In the genomic region with DNA sequence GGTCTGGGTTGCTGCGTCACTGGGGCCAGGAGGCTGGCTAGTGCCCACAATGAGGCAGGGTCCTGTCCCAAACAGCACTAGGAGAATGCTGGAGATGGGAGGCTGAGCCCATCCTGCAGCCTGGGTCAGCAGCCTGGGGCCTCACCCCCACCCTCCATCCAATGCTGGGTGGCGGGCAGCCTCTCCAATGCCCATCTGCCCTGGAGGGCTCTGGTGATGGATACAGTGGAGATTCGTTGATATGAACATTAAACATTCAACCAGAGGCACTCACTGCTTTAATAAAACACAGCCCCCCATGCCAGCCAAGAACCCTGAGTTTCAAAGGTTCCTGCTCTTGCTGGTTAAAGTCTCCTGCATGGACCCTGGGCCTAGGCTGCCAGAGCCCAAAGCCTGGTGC, we compare ENCODE assay signal across 22 cellular contexts. TPM values are rescaled to one million over a fixed set of nuclear protein-coding genes. Genes with fewer than 3 reads are reported as not detected.
"Had no signal": no experiment of that assay in that cellular context is flagged by ENCODE, and none has a peak within 500 bp of the region (broad histone marks: within the 10 kb centered on the region; RNA-seq: fewer than 3 reads in every experiment).

No MANE protein-coding gene starts in this region.

- H3K4me1 ChIP-seq: prostate gland, uterus had no signal

- DNase-seq: hippocampal formation; immature natural killer cell; left ventricle myocardium inferior; mesendoderm; naive B cell; natural killer cell; nephron progenitor cell; nucleus accumbens; pancreas; posterior cingulate gyrus; retina; right cardiac atrium; stimulated activated CD4-positive, alpha-beta T cell treated with anti-CD3 and anti-CD28 coated beads, Interleukin-12 subunit alpha, Interleukin-12 subunit beta, amount 100 ng/mL, for 4 hours; stimulated activated CD4-positive, alpha-beta T cell treated with anti-CD3 and anti-CD28 coated beads, Interleukin-15, amount 100 ng/mL, for 24 hours; stimulated activated CD4-positive, alpha-beta T cell treated with anti-CD3 and anti-CD28 coated beads, Interleukin-2, amount 100 ng/mL, for 24 hours; stimulated activated CD4-positive, alpha-beta T cell treated with anti-CD3 and anti-CD28 coated beads, Interleukin-4, amount 100 ng/mL, for 1 hour; stimulated activated naive CD4-positive, alpha-beta T cell; uterus had no signal

- H3K27me3 ChIP-seq: pancreas, uterus had no signal

- H3K36me3 ChIP-seq: left ventricle myocardium inferior, pancreas, prostate gland, tibial nerve, uterus had no signal

- H3K9me3 ChIP-seq: left ventricle myocardium inferior, pancreas, prostate gland, tibial nerve, uterus had no signal

- H3K27ac ChIP-seq: left ventricle myocardium inferior, pancreas, prostate gland, tibial nerve, uterus had no signal

- H3K4me3 ChIP-seq: left ventricle myocardium inferior, lung, pancreas, prostate gland, skin epidermis, tibial nerve, uterus had no signal

RNA-seq across cellular contexts. Expression of gene HHIPL1, which starts 19.5 kb away (rescaled TPM):
- polyA plus RNA-seq: immature natural killer cell had no signal

RNA-seq across cellular contexts. Expression of gene CYP46A1, which starts 58.6 kb away (rescaled TPM):
- polyA plus RNA-seq: immature natural killer cell had no signal
